Comparison of ENCODE assay signal across 15 cellular contexts in the genomic region with DNA sequence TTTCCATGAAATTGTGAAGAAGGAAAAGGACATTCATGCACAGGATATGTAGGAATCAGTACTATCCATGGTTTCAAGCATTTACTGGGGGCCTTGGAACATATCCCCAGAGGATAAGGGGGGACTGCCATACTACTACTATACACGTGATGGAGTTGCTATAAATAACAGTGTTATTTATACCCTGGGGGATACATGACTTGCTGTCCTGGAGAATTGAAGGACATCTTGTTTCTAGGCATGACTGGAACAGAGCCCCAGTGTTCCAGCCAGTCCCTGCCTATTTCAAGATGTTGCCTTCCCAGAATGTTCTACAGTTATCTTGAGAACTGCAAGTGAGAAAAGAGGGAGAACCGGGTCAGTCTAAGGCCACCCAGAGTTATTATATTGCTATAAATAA. TPM values are rescaled to one million over a fixed set of nuclear protein-coding genes. Genes with fewer than 3 reads are reported as not detected.
DNase-seq lines count a peak whose midpoint lies in the region; ATAC-seq and TF ChIP-seq lines count a peak whose summit lies in the region.
"Had no signal": no experiment of that assay in that cellular context is flagged by ENCODE, and none has a peak within 500 bp of the region (broad histone marks: within the 10 kb centered on the region; RNA-seq: fewer than 3 reads in every experiment).

No MANE protein-coding gene starts in this region.

- no peaks in the 10 kb centered on the region for H3K79me2 ChIP-seq in smooth muscle cell (ENCODE audit: low read depth)

- H3K9me3 Mint-ChIP-seq in HFFc6, result no peaks in the 10 kb centered on the region; the same call in 1 of the 2 replicates
- H3K9me3 Mint-ChIP-seq in chondrocyte (ENCODE audit: low read depth), result peaks cover 8% of the 10 kb centered on the region

- H3K27ac ChIP-seq in right cardiac atrium (ENCODE audit: low read length), result no peak overlapping the region
- H3K27ac ChIP-seq in smooth muscle cell (ENCODE audit: low read depth), result peak overlapping the region; percentile 78
- H3K27ac ChIP-seq: PC-9 had no signal

- TF ChIP-seq CTCF in HFFc6 (IDR thresholded peaks at IDR 0.05) (no peak), chondrocyte (IDR thresholded peaks at IDR 0.05) (no peak), smooth muscle cell (IDR thresholded peaks at IDR 0.05; ENCODE audit: borderline replicate concordance, insufficient read depth, poor library complexity, severe bottlenecking) (no peak)

- peak overlapping the region; percentile 48 for H3K4me2 ChIP-seq in smooth muscle cell
- H3K4me2 ChIP-seq: PC-9 had no signal

- H3K4me1 ChIP-seq in right cardiac atrium (ENCODE audit: control insufficient read depth, insufficient read depth, low read length) (peaks cover 3% of the 10 kb centered on the region), smooth muscle cell (ENCODE audit: low read depth) (no peaks in the 10 kb centered on the region)

- H3K9me3 ChIP-seq in right cardiac atrium (ENCODE audit: control insufficient read depth, low read length) (no peaks in the 10 kb centered on the region), smooth muscle cell (replicated peaks; ENCODE audit: low read depth) (peaks cover 2% of the 10 kb centered on the region)

- H4K20me1 ChIP-seq in smooth muscle cell (ENCODE audit: low read depth), result no peaks in the 10 kb centered on the region

- H3K36me3 ChIP-seq in smooth muscle cell (ENCODE audit: low read depth), result no peaks in the 10 kb centered on the region

- intact Hi-C loops in right cardiac atrium (cut with DNase I), result no loop called here

- no peaks in the 10 kb centered on the region for H3F3A ChIP-seq in smooth muscle cell (ENCODE audit: low read depth)

- H3K27me3 ChIP-seq in right cardiac atrium (ENCODE audit: control insufficient read depth, insufficient read depth) (no peaks in the 10 kb centered on the region), smooth muscle cell (ENCODE audit: low read depth) (no peaks in the 10 kb centered on the region)

- peak; percentile 84 to 89 for ATAC-seq in right cardiac atrium

- no peak for DNase-seq in HFFc6
- DNase-seq in chondrocyte (ENCODE audit: low spot score), result no peak
- DNase-seq in right cardiac atrium, result peak in 1 of 3 donors; percentile 42
- DNase-seq in smooth muscle cell (lab: John Stamatoyannopoulos, UW; ENCODE audit: unreplicated experiment), result no peak
- no peak for DNase-seq in NCI-H526 (lab: John Stamatoyannopoulos, UW)
- no peak for DNase-seq in NCI-H146 (lab: John Stamatoyannopoulos, UW)
- no peak for DNase-seq in GM19238 (ENCODE audit: insufficient read length, low spot score)
- DNase-seq: COR-L47; H9; Karpas-422; MM.1S; NCI-H1092 treated with DMSO at 0.1 percent for 48 hours; NCI-H1694; NK-92 treated with Interleukin-12 subunit alpha and Interleukin-12 subunit beta, amount 100 ng/mL, for 24 hours; PC-9 had no signal

- no peak overlapping the region for H3K9ac ChIP-seq in smooth muscle cell (ENCODE audit: low read depth)

- H3K4me1 Mint-ChIP-seq in HFFc6 (ENCODE audit: low read depth) (peaks cover 16% of the 10 kb centered on the region), chondrocyte (ENCODE audit: low read depth) (peaks cover 8% of the 10 kb centered on the region)
- H3K4me1 Mint-ChIP-seq: H9 had no signal

- H3K4me3 ChIP-seq in right cardiac atrium (ENCODE audit: low read length), result no peak overlapping the region
- H3K4me3 ChIP-seq in smooth muscle cell, result no peak overlapping the region
- H3K4me3 ChIP-seq: PC-9 had no signal

- WGBS in right cardiac atrium, result 27% methylated on average over 2 of the region's 2 CpGs
- WGBS in smooth muscle cell (ENCODE audit: low lambda C conversion rate), result 52% methylated on average over 2 of the region's 2 CpGs

- peak overlapping the region; percentile 79 for H3K4me3 Mint-ChIP-seq in HFFc6
- H3K4me3 Mint-ChIP-seq in chondrocyte (ENCODE audit: unreplicated experiment), result no peak overlapping the region
- H3K4me3 Mint-ChIP-seq: H9 had no signal

- H2AFZ ChIP-seq in smooth muscle cell (ENCODE audit: low read depth), result peak overlapping the region; percentile 17
- H2AFZ ChIP-seq: PC-9 had no signal

- peak overlapping the region; percentile 84 for H3K27ac Mint-ChIP-seq in HFFc6
- H3K27ac Mint-ChIP-seq in chondrocyte (ENCODE audit: unreplicated experiment), result peak overlapping the region; percentile 18
- H3K27ac Mint-ChIP-seq: H9 had no signal

- H3K36me3 Mint-ChIP-seq in HFFc6 (ENCODE audit: low read depth), result no peaks in the 10 kb centered on the region
- no peaks in the 10 kb centered on the region for H3K36me3 Mint-ChIP-seq in chondrocyte (ENCODE audit: low read depth)

- peaks cover 4% of the 10 kb centered on the region; the same call in 1 of the 2 replicates for H3K27me3 Mint-ChIP-seq in HFFc6 (ENCODE audit: insufficient read depth)
- H3K27me3 Mint-ChIP-seq in chondrocyte (ENCODE audit: low read depth), result peaks cover 2% of the 10 kb centered on the region

RNA-seq across cellular contexts. Expression of a gene that starts 39.6 kb away (rescaled TPM):
- 1 to 10 TPM; 5.1 to 8.3 (median 6.2) TPM for total RNA-seq in HFFc6 (2021; fragmentation: NEBNext Ultra II Directional; extraction: Animal tissue kit (Norgen Biotek cat#: 25700))
- total RNA-seq in chondrocyte (8.5 to 15.8 TPM (median 8.6 TPM) in 3 replicates), right cardiac atrium (10 to 100 TPM in 2 of 4 donors, 1 to 10 TPM in 2; 6.2 to 12.4 (median 9.8) TPM), smooth muscle cell (4.6 and 5.7 TPM in 2 replicates)
- polyA plus RNA-seq in right cardiac atrium (2.2 TPM), smooth muscle cell (4.8 and 5.1 TPM in 2 replicates)
